In the genomic region with DNA sequence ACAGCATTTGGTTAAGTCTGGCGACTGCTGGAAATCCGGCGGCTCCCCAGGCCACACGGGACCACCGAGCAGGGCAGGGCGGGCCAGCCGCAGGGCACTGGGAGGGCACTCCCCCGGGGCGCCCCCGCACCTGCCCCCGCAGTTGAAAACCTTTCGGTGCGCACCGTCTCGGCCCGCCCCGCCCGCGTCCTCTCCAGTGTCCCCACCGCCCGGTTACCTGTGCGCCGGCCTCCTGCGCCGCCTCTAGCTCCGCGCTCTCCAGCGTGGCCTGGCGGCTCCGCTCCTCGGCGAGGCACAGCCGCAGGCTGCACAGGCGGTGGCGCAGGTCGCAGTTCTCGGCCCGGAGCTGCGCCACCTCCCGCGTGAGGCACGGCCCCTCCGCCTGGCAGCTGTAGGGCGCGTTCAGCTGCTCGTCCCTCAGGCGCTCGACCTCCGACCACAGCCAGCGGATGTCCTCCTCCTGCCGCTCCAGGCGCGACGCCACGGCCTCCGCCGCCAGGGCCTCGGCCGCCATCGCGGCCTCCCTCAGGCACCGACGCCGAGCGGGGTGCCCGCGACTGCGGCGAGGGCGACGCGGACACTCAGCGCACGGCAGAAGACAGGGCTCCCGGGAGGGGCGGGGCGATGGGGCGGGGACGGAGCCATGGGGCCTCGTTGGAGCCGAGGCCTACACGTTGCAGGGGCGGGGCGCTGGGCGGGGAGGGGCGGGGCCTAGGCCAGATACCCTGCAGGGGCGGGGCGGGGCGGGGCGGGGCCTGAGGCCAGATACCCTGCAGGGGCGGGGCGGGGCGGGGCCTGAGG, we compare ENCODE assay signal across 1 cellular context.
TF ChIP-seq lines count a peak whose summit lies in the region.

A gene (minus strand): TSS at position 600 of the 801 bp plus-strand sequence. CDS start 86 bp downstream, at position 514.

TF ChIP-seq in HEK293, 187 proteins besides CTCF, POLR2A, EP300 and RAD21 (continued from another document and continues in another):
- TF ChIP-seq, protein P1, sequence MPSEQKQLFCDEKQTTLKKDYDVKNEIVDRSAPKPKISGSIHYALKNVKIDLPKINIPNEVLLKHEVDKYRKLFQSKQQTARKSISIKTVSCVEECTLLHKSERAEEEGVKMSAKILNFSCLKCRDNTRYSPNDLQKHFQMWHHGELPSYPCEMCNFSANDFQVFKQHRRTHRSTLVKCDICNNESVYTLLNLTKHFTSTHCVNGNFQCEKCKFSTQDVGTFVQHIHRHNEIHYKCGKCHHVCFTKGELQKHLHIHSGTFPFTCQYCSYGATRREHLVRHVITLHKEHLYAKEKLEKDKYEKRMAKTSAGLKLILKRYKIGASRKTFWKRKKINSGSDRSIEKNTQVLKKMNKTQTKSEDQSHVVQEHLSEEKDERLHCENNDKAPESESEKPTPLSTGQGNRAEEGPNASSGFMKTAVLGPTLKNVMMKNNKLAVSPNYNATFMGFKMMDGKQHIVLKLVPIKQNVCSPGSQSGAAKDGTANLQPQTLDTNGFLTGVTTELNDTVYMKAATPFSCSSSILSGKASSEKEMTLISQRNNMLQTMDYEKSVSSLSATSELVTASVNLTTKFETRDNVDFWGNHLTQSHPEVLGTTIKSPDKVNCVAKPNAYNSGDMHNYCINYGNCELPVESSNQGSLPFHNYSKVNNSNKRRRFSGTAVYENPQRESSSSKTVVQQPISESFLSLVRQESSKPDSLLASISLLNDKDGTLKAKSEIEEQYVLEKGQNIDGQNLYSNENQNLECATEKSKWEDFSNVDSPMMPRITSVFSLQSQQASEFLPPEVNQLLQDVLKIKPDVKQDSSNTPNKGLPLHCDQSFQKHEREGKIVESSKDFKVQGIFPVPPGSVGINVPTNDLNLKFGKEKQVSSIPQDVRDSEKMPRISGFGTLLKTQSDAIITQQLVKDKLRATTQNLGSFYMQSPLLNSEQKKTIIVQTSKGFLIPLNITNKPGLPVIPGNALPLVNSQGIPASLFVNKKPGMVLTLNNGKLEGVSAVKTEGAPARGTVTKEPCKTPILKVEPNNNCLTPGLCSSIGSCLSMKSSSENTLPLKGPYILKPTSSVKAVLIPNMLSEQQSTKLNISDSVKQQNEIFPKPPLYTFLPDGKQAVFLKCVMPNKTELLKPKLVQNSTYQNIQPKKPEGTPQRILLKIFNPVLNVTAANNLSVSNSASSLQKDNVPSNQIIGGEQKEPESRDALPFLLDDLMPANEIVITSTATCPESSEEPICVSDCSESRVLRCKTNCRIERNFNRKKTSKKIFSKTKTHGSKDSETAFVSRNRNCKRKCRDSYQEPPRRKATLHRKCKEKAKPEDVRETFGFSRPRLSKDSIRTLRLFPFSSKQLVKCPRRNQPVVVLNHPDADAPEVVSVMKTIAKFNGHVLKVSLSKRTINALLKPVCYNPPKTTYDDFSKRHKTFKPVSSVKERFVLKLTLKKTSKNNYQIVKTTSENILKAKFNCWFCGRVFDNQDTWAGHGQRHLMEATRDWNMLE (tag by site-specific recombination; conservative IDR thresholded peaks at IDR 0.05; ENCODE audit: low read depth), result no peak
- TF ChIP-seq ZNF391 (tag by site-specific recombination; IDR thresholded peaks at IDR 0.05; ENCODE audit: borderline replicate concordance, low read depth) (peak; percentile 80; the same call in 1 of the 2 replicates), ZNF157 (tag by site-specific recombination; IDR thresholded peaks at IDR 0.05) (peak; percentile 22; the same call in 1 of the 2 replicates), ZFHX2 (tag by site-specific recombination; conservative IDR thresholded peaks at IDR 0.05) (peak; percentile 93), ZNF221 (tag by site-specific recombination; IDR thresholded peaks at IDR 0.05; ENCODE audit: borderline replicate concordance) (peak; percentile 33; the same call in 1 of the 2 replicates), ZNF37A (tag by site-specific recombination; IDR thresholded peaks at IDR 0.05) (peak; percentile 58; the same call in 1 of the 2 replicates), ZNF248 (tag by site-specific recombination; IDR thresholded peaks at IDR 0.05) (no peak), KLF8 (tag by site-specific recombination; IDR thresholded peaks at IDR 0.05) (peak; percentile 77; the same call in 1 of the 2 replicates), ZNF184 (tag by site-specific recombination; IDR thresholded peaks at IDR 0.05) (peak; percentile 42; the same call in 1 of the 2 replicates), ZNF366 (tag by site-specific recombination; conservative IDR thresholded peaks at IDR 0.05) (no peak), GLI2 (tag by site-specific recombination; IDR thresholded peaks at IDR 0.05; ENCODE audit: borderline replicate concordance, low read depth) (0 out of 2 replicates have a peak, but pooled peaks have one; percentile 25), RBAK (tag by site-specific recombination; IDR thresholded peaks at IDR 0.05) (no peak), ZSCAN30 (tag by site-specific recombination; IDR thresholded peaks at IDR 0.05) (peak; percentile 99), YY1 (tag by site-specific recombination; IDR thresholded peaks at IDR 0.05) (peak; percentile 96), IKZF3 (tag by site-specific recombination; IDR thresholded peaks at IDR 0.05) (peak; percentile 50; the same call in 1 of the 2 replicates), GLIS1 (tag by site-specific recombination; IDR thresholded peaks at IDR 0.05) (peak; percentile 77), HOXC10 (CRISPR knock-in tag; IDR thresholded peaks at IDR 0.05) (peak; percentile 98; the same call in 1 of the 2 replicates), ZNF266 (tag by site-specific recombination; IDR thresholded peaks at IDR 0.05; ENCODE audit: low read depth) (no peak)
- TF ChIP-seq, protein P2, sequence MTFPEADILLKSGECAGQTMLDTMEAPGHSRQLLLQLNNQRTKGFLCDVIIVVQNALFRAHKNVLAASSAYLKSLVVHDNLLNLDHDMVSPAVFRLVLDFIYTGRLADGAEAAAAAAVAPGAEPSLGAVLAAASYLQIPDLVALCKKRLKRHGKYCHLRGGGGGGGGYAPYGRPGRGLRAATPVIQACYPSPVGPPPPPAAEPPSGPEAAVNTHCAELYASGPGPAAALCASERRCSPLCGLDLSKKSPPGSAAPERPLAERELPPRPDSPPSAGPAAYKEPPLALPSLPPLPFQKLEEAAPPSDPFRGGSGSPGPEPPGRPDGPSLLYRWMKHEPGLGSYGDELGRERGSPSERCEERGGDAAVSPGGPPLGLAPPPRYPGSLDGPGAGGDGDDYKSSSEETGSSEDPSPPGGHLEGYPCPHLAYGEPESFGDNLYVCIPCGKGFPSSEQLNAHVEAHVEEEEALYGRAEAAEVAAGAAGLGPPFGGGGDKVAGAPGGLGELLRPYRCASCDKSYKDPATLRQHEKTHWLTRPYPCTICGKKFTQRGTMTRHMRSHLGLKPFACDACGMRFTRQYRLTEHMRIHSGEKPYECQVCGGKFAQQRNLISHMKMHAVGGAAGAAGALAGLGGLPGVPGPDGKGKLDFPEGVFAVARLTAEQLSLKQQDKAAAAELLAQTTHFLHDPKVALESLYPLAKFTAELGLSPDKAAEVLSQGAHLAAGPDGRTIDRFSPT (tag by site-specific recombination; IDR thresholded peaks at IDR 0.05), result peak; percentile 90
- TF ChIP-seq, protein P3, sequence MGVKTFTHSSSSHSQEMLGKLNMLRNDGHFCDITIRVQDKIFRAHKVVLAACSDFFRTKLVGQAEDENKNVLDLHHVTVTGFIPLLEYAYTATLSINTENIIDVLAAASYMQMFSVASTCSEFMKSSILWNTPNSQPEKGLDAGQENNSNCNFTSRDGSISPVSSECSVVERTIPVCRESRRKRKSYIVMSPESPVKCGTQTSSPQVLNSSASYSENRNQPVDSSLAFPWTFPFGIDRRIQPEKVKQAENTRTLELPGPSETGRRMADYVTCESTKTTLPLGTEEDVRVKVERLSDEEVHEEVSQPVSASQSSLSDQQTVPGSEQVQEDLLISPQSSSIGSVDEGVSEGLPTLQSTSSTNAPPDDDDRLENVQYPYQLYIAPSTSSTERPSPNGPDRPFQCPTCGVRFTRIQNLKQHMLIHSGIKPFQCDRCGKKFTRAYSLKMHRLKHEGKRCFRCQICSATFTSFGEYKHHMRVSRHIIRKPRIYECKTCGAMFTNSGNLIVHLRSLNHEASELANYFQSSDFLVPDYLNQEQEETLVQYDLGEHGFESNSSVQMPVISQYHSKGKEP (tag by site-specific recombination; IDR thresholded peaks at IDR 0.05), result 0 out of 2 replicates have a peak, but pooled peaks have one; percentile 58
- TF ChIP-seq, protein P4, sequence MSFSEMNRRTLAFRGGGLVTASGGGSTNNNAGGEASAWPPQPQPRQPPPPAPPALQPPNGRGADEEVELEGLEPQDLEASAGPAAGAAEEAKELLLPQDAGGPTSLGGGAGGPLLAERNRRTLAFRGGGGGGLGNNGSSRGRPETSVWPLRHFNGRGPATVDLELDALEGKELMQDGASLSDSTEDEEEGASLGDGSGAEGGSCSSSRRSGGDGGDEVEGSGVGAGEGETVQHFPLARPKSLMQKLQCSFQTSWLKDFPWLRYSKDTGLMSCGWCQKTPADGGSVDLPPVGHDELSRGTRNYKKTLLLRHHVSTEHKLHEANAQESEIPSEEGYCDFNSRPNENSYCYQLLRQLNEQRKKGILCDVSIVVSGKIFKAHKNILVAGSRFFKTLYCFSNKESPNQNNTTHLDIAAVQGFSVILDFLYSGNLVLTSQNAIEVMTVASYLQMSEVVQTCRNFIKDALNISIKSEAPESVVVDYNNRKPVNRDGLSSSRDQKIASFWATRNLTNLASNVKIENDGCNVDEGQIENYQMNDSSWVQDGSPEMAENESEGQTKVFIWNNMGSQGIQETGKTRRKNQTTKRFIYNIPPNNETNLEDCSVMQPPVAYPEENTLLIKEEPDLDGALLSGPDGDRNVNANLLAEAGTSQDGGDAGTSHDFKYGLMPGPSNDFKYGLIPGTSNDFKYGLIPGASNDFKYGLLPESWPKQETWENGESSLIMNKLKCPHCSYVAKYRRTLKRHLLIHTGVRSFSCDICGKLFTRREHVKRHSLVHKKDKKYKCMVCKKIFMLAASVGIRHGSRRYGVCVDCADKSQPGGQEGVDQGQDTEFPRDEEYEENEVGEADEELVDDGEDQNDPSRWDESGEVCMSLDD (tag by site-specific recombination; IDR thresholded peaks at IDR 0.05), result peak; percentile 61; the same call in 1 of the 2 replicates
- TF ChIP-seq, protein P5, sequence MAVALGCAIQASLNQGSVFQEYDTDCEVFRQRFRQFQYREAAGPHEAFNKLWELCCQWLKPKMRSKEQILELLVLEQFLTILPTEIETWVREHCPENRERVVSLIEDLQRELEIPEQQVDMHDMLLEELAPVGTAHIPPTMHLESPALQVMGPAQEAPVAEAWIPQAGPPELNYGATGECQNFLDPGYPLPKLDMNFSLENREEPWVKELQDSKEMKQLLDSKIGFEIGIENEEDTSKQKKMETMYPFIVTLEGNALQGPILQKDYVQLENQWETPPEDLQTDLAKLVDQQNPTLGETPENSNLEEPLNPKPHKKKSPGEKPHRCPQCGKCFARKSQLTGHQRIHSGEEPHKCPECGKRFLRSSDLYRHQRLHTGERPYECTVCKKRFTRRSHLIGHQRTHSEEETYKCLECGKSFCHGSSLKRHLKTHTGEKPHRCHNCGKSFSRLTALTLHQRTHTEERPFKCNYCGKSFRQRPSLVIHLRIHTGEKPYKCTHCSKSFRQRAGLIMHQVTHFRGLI (tag by site-specific recombination; IDR thresholded peaks at IDR 0.05), result peak; percentile 56; the same call in 1 of the 2 replicates
- TF ChIP-seq, protein P6, sequence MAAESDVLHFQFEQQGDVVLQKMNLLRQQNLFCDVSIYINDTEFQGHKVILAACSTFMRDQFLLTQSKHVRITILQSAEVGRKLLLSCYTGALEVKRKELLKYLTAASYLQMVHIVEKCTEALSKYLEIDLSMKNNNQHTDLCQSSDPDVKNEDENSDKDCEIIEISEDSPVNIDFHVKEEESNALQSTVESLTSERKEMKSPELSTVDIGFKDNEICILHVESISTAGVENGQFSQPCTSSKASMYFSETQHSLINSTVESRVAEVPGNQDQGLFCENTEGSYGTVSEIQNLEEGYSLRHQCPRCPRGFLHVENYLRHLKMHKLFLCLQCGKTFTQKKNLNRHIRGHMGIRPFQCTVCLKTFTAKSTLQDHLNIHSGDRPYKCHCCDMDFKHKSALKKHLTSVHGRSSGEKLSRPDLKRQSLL (tag by site-specific recombination; IDR thresholded peaks at IDR 0.05), result peak; percentile 89; the same call in 1 of the 2 replicates
- TF ChIP-seq, protein P7, sequence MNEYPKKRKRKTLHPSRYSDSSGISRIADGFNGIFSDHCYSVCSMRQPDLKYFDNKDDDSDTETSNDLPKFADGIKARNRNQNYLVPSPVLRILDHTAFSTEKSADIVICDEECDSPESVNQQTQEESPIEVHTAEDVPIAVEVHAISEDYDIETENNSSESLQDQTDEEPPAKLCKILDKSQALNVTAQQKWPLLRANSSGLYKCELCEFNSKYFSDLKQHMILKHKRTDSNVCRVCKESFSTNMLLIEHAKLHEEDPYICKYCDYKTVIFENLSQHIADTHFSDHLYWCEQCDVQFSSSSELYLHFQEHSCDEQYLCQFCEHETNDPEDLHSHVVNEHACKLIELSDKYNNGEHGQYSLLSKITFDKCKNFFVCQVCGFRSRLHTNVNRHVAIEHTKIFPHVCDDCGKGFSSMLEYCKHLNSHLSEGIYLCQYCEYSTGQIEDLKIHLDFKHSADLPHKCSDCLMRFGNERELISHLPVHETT (tag by site-specific recombination; IDR thresholded peaks at IDR 0.05), result no peak
- TF ChIP-seq, protein P8, sequence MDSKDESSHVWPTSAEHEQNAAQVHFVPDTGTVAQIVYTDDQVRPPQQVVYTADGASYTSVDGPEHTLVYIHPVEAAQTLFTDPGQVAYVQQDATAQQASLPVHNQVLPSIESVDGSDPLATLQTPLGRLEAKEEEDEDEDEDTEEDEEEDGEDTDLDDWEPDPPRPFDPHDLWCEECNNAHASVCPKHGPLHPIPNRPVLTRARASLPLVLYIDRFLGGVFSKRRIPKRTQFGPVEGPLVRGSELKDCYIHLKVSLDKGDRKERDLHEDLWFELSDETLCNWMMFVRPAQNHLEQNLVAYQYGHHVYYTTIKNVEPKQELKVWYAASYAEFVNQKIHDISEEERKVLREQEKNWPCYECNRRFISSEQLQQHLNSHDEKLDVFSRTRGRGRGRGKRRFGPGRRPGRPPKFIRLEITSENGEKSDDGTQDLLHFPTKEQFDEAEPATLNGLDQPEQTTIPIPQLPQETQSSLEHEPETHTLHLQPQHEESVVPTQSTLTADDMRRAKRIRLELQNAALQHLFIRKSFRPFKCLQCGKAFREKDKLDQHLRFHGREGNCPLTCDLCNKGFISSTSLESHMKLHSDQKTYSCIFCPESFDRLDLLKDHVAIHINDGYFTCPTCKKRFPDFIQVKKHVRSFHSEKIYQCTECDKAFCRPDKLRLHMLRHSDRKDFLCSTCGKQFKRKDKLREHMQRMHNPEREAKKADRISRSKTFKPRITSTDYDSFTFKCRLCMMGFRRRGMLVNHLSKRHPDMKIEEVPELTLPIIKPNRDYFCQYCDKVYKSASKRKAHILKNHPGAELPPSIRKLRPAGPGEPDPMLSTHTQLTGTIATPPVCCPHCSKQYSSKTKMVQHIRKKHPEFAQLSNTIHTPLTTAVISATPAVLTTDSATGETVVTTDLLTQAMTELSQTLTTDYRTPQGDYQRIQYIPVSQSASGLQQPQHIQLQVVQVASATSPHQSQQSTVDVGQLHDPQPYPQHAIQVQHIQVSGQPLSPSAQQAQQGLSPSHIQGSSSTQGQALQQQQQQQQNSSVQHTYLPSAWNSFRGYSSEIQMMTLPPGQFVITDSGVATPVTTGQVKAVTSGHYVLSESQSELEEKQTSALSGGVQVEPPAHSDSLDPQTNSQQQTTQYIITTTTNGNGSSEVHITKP (tag by site-specific recombination; IDR thresholded peaks at IDR 0.05), result no peak; the same call in 1 of the 2 replicates
- TF ChIP-seq, protein P9, sequence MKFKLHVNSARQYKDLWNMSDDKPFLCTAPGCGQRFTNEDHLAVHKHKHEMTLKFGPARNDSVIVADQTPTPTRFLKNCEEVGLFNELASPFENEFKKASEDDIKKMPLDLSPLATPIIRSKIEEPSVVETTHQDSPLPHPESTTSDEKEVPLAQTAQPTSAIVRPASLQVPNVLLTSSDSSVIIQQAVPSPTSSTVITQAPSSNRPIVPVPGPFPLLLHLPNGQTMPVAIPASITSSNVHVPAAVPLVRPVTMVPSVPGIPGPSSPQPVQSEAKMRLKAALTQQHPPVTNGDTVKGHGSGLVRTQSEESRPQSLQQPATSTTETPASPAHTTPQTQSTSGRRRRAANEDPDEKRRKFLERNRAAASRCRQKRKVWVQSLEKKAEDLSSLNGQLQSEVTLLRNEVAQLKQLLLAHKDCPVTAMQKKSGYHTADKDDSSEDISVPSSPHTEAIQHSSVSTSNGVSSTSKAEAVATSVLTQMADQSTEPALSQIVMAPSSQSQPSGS (tag by site-specific recombination; IDR thresholded peaks at IDR 0.05; ENCODE audit: low read depth), result no peak
